Comparison of ENCODE assay signal across 34 cellular contexts in genomic region chr16:62764572-62764971, GRCh38.
"Had no signal": no experiment of that assay in that cellular context is flagged by ENCODE, and none has a peak within 500 bp of the region (broad histone marks: within the 10 kb centered on the region; RNA-seq: fewer than 3 reads in every experiment).

No MANE protein-coding gene starts in this region.

- H3K4me3 ChIP-seq: adrenal gland, ascending aorta, body of pancreas, cardiac muscle cell had no signal

- H3K36me3 ChIP-seq: adrenal gland, ascending aorta, brain microvascular endothelial cell, cardiac muscle cell had no signal

- H3K27me3 ChIP-seq: adrenal gland, ascending aorta, body of pancreas, brain microvascular endothelial cell, cardiac muscle cell had no signal

- ATAC-seq: activated naive CD4-positive, alpha-beta T cell treated with anti-CD3 and anti-CD28 coated beads, Interleukin-2, amount 50 U/mL, for 72 hours; activated naive CD8-positive, alpha-beta T cell treated with anti-CD3 and anti-CD28 coated beads, Interleukin-2, amount 50 U/mL, for 24 hours; activated T-cell treated with anti-CD3 and anti-CD28 coated beads, Interleukin-2, amount 50 U/mL, for 4 hours; activated T-cell treated with anti-CD3 and anti-CD28 coated beads, Interleukin-2, amount 50 U/mL, for 72 hours; activated T-helper 17 cell treated with anti-CD3 and anti-CD28 coated beads, Interleukin-2, amount 50 U/mL, for 72 hours; body of pancreas had no signal

- H3K9me3 ChIP-seq: adrenal gland, ascending aorta, body of pancreas had no signal

- DNase-seq: activated effector memory CD4-positive, alpha-beta T cell treated with anti-CD3 and anti-CD28 coated beads, Interleukin-2, amount 50 U/mL, for 16 hours; activated effector memory CD4-positive, alpha-beta T cell treated with Interleukin-2 at 50 U/mL for 16 hours; activated gamma-delta T cell; activated gamma-delta T cell treated with Interleukin-2 at 50 U/mL for 16 hours; activated naive CD4-positive, alpha-beta T cell; activated naive CD4-positive, alpha-beta T cell treated with anti-CD3 and anti-CD28 coated beads for 36 hours; activated naive CD4-positive, alpha-beta T cell treated with anti-CD3 and anti-CD28 coated beads, Interleukin-2, amount 10 ng/mL, durations not matched to agents 7 days and 5 days; activated naive CD4-positive, alpha-beta T cell treated with anti-CD3 and anti-CD28 coated beads, Interleukin-2, amount 50 U/mL, for 16 hours; activated naive CD4-positive, alpha-beta T cell treated with Interleukin-2 at 50 U/mL for 16 hours; activated naive CD8-positive, alpha-beta T cell treated with anti-CD3 and anti-CD28 coated beads for 36 hours; activated naive CD8-positive, alpha-beta T cell treated with anti-CD3 and anti-CD28 coated beads, Interleukin-2, amount 10 ng/mL, durations not matched to agents 7 days and 5 days; activated naive CD8-positive, alpha-beta T cell treated with anti-CD3 and anti-CD28 coated beads, Interleukin-2, amount 50 U/mL, for 24 hours; activated T-cell treated with anti-CD3 and anti-CD28 coated beads for 4 hours; activated T-cell treated with anti-CD3 and anti-CD28 coated beads, Interleukin-2, amount 50 U/mL, for 1 hour; activated T-cell treated with anti-CD3 and anti-CD28 coated beads, Interleukin-2, amount 50 U/mL, for 24 hours; activated T-cell treated with anti-CD3 and anti-CD28 coated beads, Interleukin-2, amount 50 U/mL, for 4 hours; activated T-cell treated with anti-CD3 and anti-CD28 coated beads, Interleukin-2, amount 50 U/mL, for 48 hours; activated T-cell treated with anti-CD3 and anti-CD28 coated beads, Interleukin-2, amount 50 U/mL, for 72 hours; adrenal gland; amniotic stem cell; amygdala; anterior cingulate cortex; aorta; body of pancreas; brain microvascular endothelial cell; caudate nucleus; central memory CD4-positive, alpha-beta T cell; cerebellar nuclear complex had no signal

- FAIRE-seq: astrocyte, bronchial epithelial cell had no signal

- H3K27ac ChIP-seq: adrenal gland, ascending aorta, body of pancreas, brain microvascular endothelial cell, cardiac muscle cell had no signal

- H3K4me1 ChIP-seq: adrenal gland, ascending aorta, body of pancreas had no signal
